Comparison of ENCODE assay signal across 8 cellular contexts in genomic region chr16:28873543-28874201, GRCh38. TPM values are rescaled to one million over a fixed set of nuclear protein-coding genes. Genes with fewer than 3 reads are reported as not detected.
DNase-seq lines count a peak whose midpoint lies in the region; ATAC-seq and TF ChIP-seq lines count a peak whose summit lies in the region.

No MANE protein-coding gene starts in this region.

- no peaks in the 10 kb centered on the region for H3K9me3 Mint-ChIP-seq in activated T-cell treated with anti-CD3 and anti-CD28 coated beads, Interleukin-2, amount 50 U/mL, for 72 hours

- H3K4me1 Mint-ChIP-seq in activated T-cell treated with anti-CD3 and anti-CD28 coated beads, Interleukin-2, amount 50 U/mL, for 72 hours (ENCODE audit: low read depth) = peaks cover 11% of the 10 kb centered on the region

- peaks cover 0 to 10% of the 10 kb centered on the region in 2 donors for H3K36me3 Mint-ChIP-seq in activated T-cell treated with anti-CD3 and anti-CD28 coated beads, Interleukin-2, amount 50 U/mL, for 72 hours (ENCODE audit: insufficient read depth in 2 of 2)

- no peak overlapping the region for H3K27ac Mint-ChIP-seq in activated T-cell treated with anti-CD3 and anti-CD28 coated beads, Interleukin-2, amount 50 U/mL, for 72 hours

- peak; percentile 74 to 79 for ATAC-seq in activated T-cell treated with anti-CD3 and anti-CD28 coated beads, Interleukin-2, amount 50 U/mL, for 72 hours (replicated peaks in 1 of 2)
- ATAC-seq in HG02852 (IDR thresholded peaks at IDR 0.05; ENCODE audit: unreplicated experiment) (no peak), GM18858 (IDR thresholded peaks at IDR 0.05; ENCODE audit: unreplicated experiment) (no peak)

- no peak for TF ChIP-seq POLR2A in NB4 (IDR thresholded peaks at IDR 0.05; ENCODE audit: extremely low read depth, insufficient read length)

- H3K4me3 ChIP-seq in NB4 (ENCODE audit: low read depth, low read length) (no peak overlapping the region), cardiac muscle cell (no peak overlapping the region)

- H3K27ac ChIP-seq in cardiac muscle cell = no peak overlapping the region

- H3K4me1 ChIP-seq in cardiac muscle cell (ENCODE audit: low read depth) = peaks cover 7% of the 10 kb centered on the region

- peak; percentile 83 for DNase-seq in D341Med (ENCODE audit: low spot score)
- DNase-seq in NB4 (ENCODE audit: low read depth) = peak; percentile 51
- peak; percentile 70 to 76 for DNase-seq in activated T-cell treated with anti-CD3 and anti-CD28 coated beads, Interleukin-2, amount 50 U/mL, for 72 hours
- peak in 1 of 2 donors; percentile 12 for DNase-seq in cardiac muscle cell (ENCODE audit: low read depth in 1 of 2, low spot score in 1 of 2)
- peak; percentile 37 to 51 for DNase-seq in stimulated activated CD4-positive, alpha-beta T cell treated with anti-CD3 and anti-CD28 coated beads, Interleukin-4, amount 100 ng/mL, for 4 hours
- no peak for DNase-seq in NCI-H2081 treated with DMSO at 0.1 percent for 48 hours (lab: John Stamatoyannopoulos, UW)

- TF ChIP-seq CTCF in NB4 (IDR thresholded peaks at IDR 0.05; ENCODE audit: low read depth, low read length) (peak; percentile 76), cardiac muscle cell (IDR thresholded peaks at IDR 0.05; ENCODE audit: low read depth, low read length) (peak; percentile 70)

- no peaks in the 10 kb centered on the region for H3K27me3 Mint-ChIP-seq in activated T-cell treated with anti-CD3 and anti-CD28 coated beads, Interleukin-2, amount 50 U/mL, for 72 hours (ENCODE audit: low read depth)

- no peak overlapping the region for H3K4me3 Mint-ChIP-seq in activated T-cell treated with anti-CD3 and anti-CD28 coated beads, Interleukin-2, amount 50 U/mL, for 72 hours

- H3K36me3 ChIP-seq in cardiac muscle cell = peaks cover 19% of the 10 kb centered on the region

- H3K9me3 ChIP-seq in cardiac muscle cell (ENCODE audit: low read depth) = no peaks in the 10 kb centered on the region

- H3K27me3 ChIP-seq in cardiac muscle cell = no peaks in the 10 kb centered on the region

RNA-seq across cellular contexts. Expression of gene ATP2A1, which starts 4.6 kb away (rescaled TPM):
- 1 to 10 TPM; 6.1 to 8.4 TPM for total RNA-seq in activated T-cell treated with anti-CD3 and anti-CD28 coated beads, Interleukin-2, amount 50 U/mL, for 72 hours
- total RNA-seq in cardiac muscle cell = 2.6 and 2.7 TPM in 2 replicates
- 2.6 and 5.0 TPM in 2 replicates for polyA plus RNA-seq in cardiac muscle cell

RNA-seq across cellular contexts. Expression of gene SH2B1, which starts 10.0 kb away (rescaled TPM):
- 10 to 100 TPM; 46.7 to 48.1 TPM for total RNA-seq in activated T-cell treated with anti-CD3 and anti-CD28 coated beads, Interleukin-2, amount 50 U/mL, for 72 hours
- 79.5 and 92.0 TPM in 2 replicates for total RNA-seq in cardiac muscle cell
- polyA plus RNA-seq in cardiac muscle cell = 37.7 and 41.1 TPM in 2 replicates

RNA-seq across cellular contexts. Expression of gene TUFM, which starts 27.5 kb away (rescaled TPM):
- 100 to 1,000 TPM; 172 to 220 TPM for total RNA-seq in activated T-cell treated with anti-CD3 and anti-CD28 coated beads, Interleukin-2, amount 50 U/mL, for 72 hours
- total RNA-seq in cardiac muscle cell = 220 and 225 TPM in 2 replicates
- 305 and 359 TPM in 2 replicates for polyA plus RNA-seq in cardiac muscle cell

RNA-seq across cellular contexts. Expression of gene ATXN2L, which starts 50.9 kb away (rescaled TPM):
- 100 to 1,000 TPM; 456 to 594 TPM for total RNA-seq in activated T-cell treated with anti-CD3 and anti-CD28 coated beads, Interleukin-2, amount 50 U/mL, for 72 hours
- 70.9 and 81.2 TPM in 2 replicates for total RNA-seq in cardiac muscle cell
- 116 and 129 TPM in 2 replicates for polyA plus RNA-seq in cardiac muscle cell

RNA-seq across cellular contexts. Expression of gene RABEP2, which starts 51.4 kb away (rescaled TPM):
- 10 to 100 TPM; 10.8 to 14.1 TPM for total RNA-seq in activated T-cell treated with anti-CD3 and anti-CD28 coated beads, Interleukin-2, amount 50 U/mL, for 72 hours
- 74.0 and 87.3 TPM in 2 replicates for total RNA-seq in cardiac muscle cell
- polyA plus RNA-seq in cardiac muscle cell = 30.8 and 34.4 TPM in 2 replicates

Comparison
In these comparisons a context has a peak if more than half of its experiments do, and no peak if none do; other contexts are left out.
1. ATAC-seq: peak in activated T-cell treated with anti-CD3 and anti-CD28 coated beads, Interleukin-2, amount 50 U/mL, for 72 hours (2 of 2); none in HG02852 (single experiment) and GM18858 (single experiment).